In the genomic region with DNA sequence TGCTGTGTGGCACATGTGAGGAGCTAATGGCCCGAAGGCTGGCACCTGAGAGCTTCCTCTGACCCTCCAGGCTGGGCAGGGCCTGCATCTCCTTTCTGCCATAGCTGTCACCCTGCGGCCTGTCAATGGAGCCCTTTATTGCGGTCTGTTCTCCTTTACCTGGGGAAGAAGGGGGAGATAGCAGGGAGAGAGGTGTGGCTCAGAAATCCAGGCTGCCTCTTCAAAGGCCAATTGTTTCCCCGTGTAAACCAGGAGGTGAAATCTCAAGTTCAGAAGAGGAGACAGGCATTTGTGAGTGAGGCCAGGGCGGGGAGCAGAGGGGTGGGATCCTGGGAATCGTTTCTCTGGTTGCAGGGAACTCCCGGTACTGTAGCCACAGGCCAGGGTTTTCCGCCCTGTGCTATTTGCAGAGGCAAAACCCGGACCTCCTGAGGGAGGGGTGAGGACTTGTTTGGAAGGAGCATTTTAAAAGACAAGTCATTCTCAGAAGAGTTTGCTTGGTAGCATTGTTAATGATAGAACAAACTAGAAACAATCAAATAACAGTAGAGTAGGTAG, we compare ENCODE assay signal across 25 cellular contexts. TPM values are rescaled to one million over a fixed set of nuclear protein-coding genes. Genes with fewer than 3 reads are reported as not detected.
DNase-seq lines count a peak whose midpoint lies in the region; ATAC-seq and TF ChIP-seq lines count a peak whose summit lies in the region.
"Had no signal": no experiment of that assay in that cellular context is flagged by ENCODE, and none has a peak within 500 bp of the region (broad histone marks: within the 10 kb centered on the region; RNA-seq: fewer than 3 reads in every experiment).

No MANE protein-coding gene starts in this region.

- no peaks in the 10 kb centered on the region for H3K27me3 Mint-ChIP-seq in CD14-positive monocyte (ENCODE audit: low read depth in 3 of 3)
- no peaks in the 10 kb centered on the region for H3K27me3 Mint-ChIP-seq in natural killer cell treated with Interleukin-12 subunit alpha and Interleukin-12 subunit beta and Interleukin-15 and Interleukin-18, amount 100 ng/mL, for 72 hours
- H3K27me3 Mint-ChIP-seq in endodermal cell (ENCODE audit: insufficient read depth) = no peaks in the 10 kb centered on the region
- H3K27me3 Mint-ChIP-seq in activated T-cell treated with anti-CD3 and anti-CD28 coated beads, Interleukin-2, amount 50 U/mL, for 72 hours (ENCODE audit: low read depth) = no peaks in the 10 kb centered on the region
- H3K27me3 Mint-ChIP-seq: activated naive CD4-positive, alpha-beta T cell treated with anti-CD3 and anti-CD28 coated beads, Interleukin-2, amount 10 ng/mL, durations not matched to agents 7 days and 5 days; CD4-positive, alpha-beta memory T cell; IgD-negative memory B cell; stimulated activated naive CD8-positive, alpha-beta T cell treated with anti-CD3 and anti-CD28 coated beads, Interleukin-15, amount 100 ng/mL, for 72 hours had no signal

- H3K9me3 Mint-ChIP-seq in CD14-positive monocyte (no peaks in the 10 kb centered on the region), endodermal cell (no peaks in the 10 kb centered on the region)
- no peaks in the 10 kb centered on the region for H3K9me3 Mint-ChIP-seq in natural killer cell treated with Interleukin-12 subunit alpha and Interleukin-12 subunit beta and Interleukin-15 and Interleukin-18, amount 100 ng/mL, for 72 hours
- H3K9me3 Mint-ChIP-seq in activated T-cell treated with anti-CD3 and anti-CD28 coated beads, Interleukin-2, amount 50 U/mL, for 72 hours = no peaks in the 10 kb centered on the region
- H3K9me3 Mint-ChIP-seq: IgD-negative memory B cell had no signal

- H3K9me3 ChIP-seq in endodermal cell (ENCODE audit: control insufficient read depth, low read length) = no peaks in the 10 kb centered on the region

- H3K27ac ChIP-seq in epithelial cell of prostate (peak overlapping the region; percentile 17), endodermal cell (ENCODE audit: low read depth, low read length) (no peak overlapping the region)
- H3K27ac ChIP-seq: brain microvascular endothelial cell, VCaP had no signal

- H3K36me3 Mint-ChIP-seq in CD14-positive monocyte (peaks cover 20 to 31% of the 10 kb centered on the region in 2 donors), endodermal cell (ENCODE audit: low read depth) (peaks cover 28% of the 10 kb centered on the region)
- H3K36me3 Mint-ChIP-seq in natural killer cell treated with Interleukin-12 subunit alpha and Interleukin-12 subunit beta and Interleukin-15 and Interleukin-18, amount 100 ng/mL, for 72 hours = peaks cover 23% of the 10 kb centered on the region
- peaks cover 8 to 26% of the 10 kb centered on the region in 2 donors for H3K36me3 Mint-ChIP-seq in activated T-cell treated with anti-CD3 and anti-CD28 coated beads, Interleukin-2, amount 50 U/mL, for 72 hours (ENCODE audit: insufficient read depth in 2 of 2)

- H3K4me3 Mint-ChIP-seq in CD14-positive monocyte (no peak overlapping the region), endodermal cell (no peak overlapping the region)
- no peak overlapping the region for H3K4me3 Mint-ChIP-seq in natural killer cell treated with Interleukin-12 subunit alpha and Interleukin-12 subunit beta and Interleukin-15 and Interleukin-18, amount 100 ng/mL, for 72 hours
- H3K4me3 Mint-ChIP-seq in activated T-cell treated with anti-CD3 and anti-CD28 coated beads, Interleukin-2, amount 50 U/mL, for 72 hours = no peak overlapping the region
- H3K4me3 Mint-ChIP-seq: activated naive CD4-positive, alpha-beta T cell treated with anti-CD3 and anti-CD28 coated beads, Interleukin-2, amount 10 ng/mL, durations not matched to agents 7 days and 5 days; activated T-cell treated with anti-CD3 and anti-CD28 coated beads, Interleukin-2, amount 50 U/mL, for 4 hours; CD4-positive, alpha-beta memory T cell; stimulated activated naive CD8-positive, alpha-beta T cell treated with anti-CD3 and anti-CD28 coated beads, Interleukin-15, amount 100 ng/mL, for 72 hours had no signal

- H3K36me3 ChIP-seq in endodermal cell (ENCODE audit: control insufficient read depth, insufficient read depth, low read length) = peaks cover 8% of the 10 kb centered on the region
- H3K36me3 ChIP-seq: brain microvascular endothelial cell had no signal

- DNase-seq in CD14-positive monocyte (ENCODE audit: low spot score) (no peak), NCI-H526 (lab: John Stamatoyannopoulos, UW) (peak; percentile 62 to 67), epithelial cell of prostate (ENCODE audit: low read depth, low spot score) (no peak), iPS-NIHi11 (ENCODE audit: low spot score) (no peak), endodermal cell (no peak), iPS-NIHi7 (ENCODE audit: extremely low spot score) (no peak)
- no peak for DNase-seq in natural killer cell treated with Interleukin-12 subunit alpha and Interleukin-12 subunit beta and Interleukin-15 and Interleukin-18, amount 100 ng/mL, for 72 hours (ENCODE audit: low spot score)
- DNase-seq in activated T-cell treated with anti-CD3 and anti-CD28 coated beads, Interleukin-2, amount 50 U/mL, for 72 hours = no peak
- DNase-seq: activated CD4-positive, alpha-beta T cell treated with anti-CD3 and anti-CD28 coated beads for 4 hours; activated naive CD4-positive, alpha-beta T cell treated with anti-CD3 and anti-CD28 coated beads, Interleukin-2, amount 10 ng/mL, durations not matched to agents 7 days and 5 days; activated T-cell treated with anti-CD3 and anti-CD28 coated beads, Interleukin-2, amount 50 U/mL, for 4 hours; brain microvascular endothelial cell; CD4-positive, alpha-beta memory T cell; DMS153; effector CD8-positive, alpha-beta T cell; erythroblast; left cardiac atrium; NCI-H1092 treated with DMSO at 0.1 percent for 48 hours; NCI-H1930; NCI-H2227 treated with DMSO at 0.1 percent for 48 hours; occipital lobe; stimulated activated naive CD8-positive, alpha-beta T cell treated with anti-CD3 and anti-CD28 coated beads, Interleukin-15, amount 100 ng/mL, for 72 hours had no signal

- intact Hi-C loops in CD14-positive monocyte (cut with micrococcal nuclease) = loop anchor here (5.0 kb wide), 3 partner anchors 44 to 164 kb away; a partner anchor contains a TSS

- TF ChIP-seq CTCF in CD14-positive monocyte (IDR thresholded peaks at IDR 0.05) = no peak
- no peak for TF ChIP-seq CTCF in endodermal cell (conservative IDR thresholded peaks at IDR 0.05)

- H3K27me3 ChIP-seq in endodermal cell (ENCODE audit: control insufficient read depth, insufficient read depth, low read length, poor library complexity, severe bottlenecking) = no peaks in the 10 kb centered on the region
- H3K27me3 ChIP-seq: brain microvascular endothelial cell had no signal

- peaks cover 62% of the 10 kb centered on the region for H3K4me1 Mint-ChIP-seq in CD14-positive monocyte
- H3K4me1 Mint-ChIP-seq in natural killer cell treated with Interleukin-12 subunit alpha and Interleukin-12 subunit beta and Interleukin-15 and Interleukin-18, amount 100 ng/mL, for 72 hours (ENCODE audit: low read depth in 2 of 2) = peaks cover 51 to 61% of the 10 kb centered on the region in 2 donors
- peaks cover 10% of the 10 kb centered on the region for H3K4me1 Mint-ChIP-seq in endodermal cell
- H3K4me1 Mint-ChIP-seq in activated T-cell treated with anti-CD3 and anti-CD28 coated beads, Interleukin-2, amount 50 U/mL, for 72 hours (ENCODE audit: low read depth) = peaks cover 18% of the 10 kb centered on the region

- H3K4me3 ChIP-seq in endodermal cell (ENCODE audit: low read length) = no peak overlapping the region
- H3K4me3 ChIP-seq: skin epidermis had no signal

- WGBS in endodermal cell (ENCODE audit: insufficient coverage in 1 of 2, insufficient read length in 1 of 2), 2 experiments = 84% methylated on average over 9 of the region's 9 CpGs; no CpG with 5 or more reads in 1 of the 2 experiments

- no peak for ATAC-seq in natural killer cell treated with Interleukin-12 subunit alpha and Interleukin-12 subunit beta and Interleukin-15 and Interleukin-18, amount 100 ng/mL, for 72 hours
- no peak for ATAC-seq in activated T-cell treated with anti-CD3 and anti-CD28 coated beads, Interleukin-2, amount 50 U/mL, for 72 hours (replicated peaks in 1 of 2)
- ATAC-seq: activated T-cell treated with anti-CD3 and anti-CD28 coated beads, Interleukin-2, amount 50 U/mL, for 4 hours; left cardiac atrium; stimulated activated naive CD8-positive, alpha-beta T cell treated with anti-CD3 and anti-CD28 coated beads, Interleukin-15, amount 100 ng/mL, for 72 hours had no signal

- peaks cover 4% of the 10 kb centered on the region for H3K4me1 ChIP-seq in endodermal cell (ENCODE audit: control insufficient read depth, insufficient read depth, low read length)

- peak overlapping the region; percentile 35 to 90 (median 64) for H3K27ac Mint-ChIP-seq in CD14-positive monocyte
- H3K27ac Mint-ChIP-seq in natural killer cell treated with Interleukin-12 subunit alpha and Interleukin-12 subunit beta and Interleukin-15 and Interleukin-18, amount 100 ng/mL, for 72 hours = peak overlapping the region; percentile 64 to 94
- H3K27ac Mint-ChIP-seq in endodermal cell = no peak overlapping the region
- H3K27ac Mint-ChIP-seq in activated T-cell treated with anti-CD3 and anti-CD28 coated beads, Interleukin-2, amount 50 U/mL, for 72 hours = no peak overlapping the region
- H3K27ac Mint-ChIP-seq: activated naive CD4-positive, alpha-beta T cell treated with anti-CD3 and anti-CD28 coated beads, Interleukin-2, amount 10 ng/mL, durations not matched to agents 7 days and 5 days; IgD-negative memory B cell had no signal

- H3K9ac ChIP-seq in endodermal cell (ENCODE audit: extremely low read depth, low read length, poor library complexity, severe bottlenecking) = no peak overlapping the region

RNA-seq across cellular contexts. Expression of a gene that starts 9.1 kb away (rescaled TPM):
- 10 to 100 TPM; 30.4 to 30.7 TPM for polyA plus RNA-seq in CD14-positive monocyte
- 10 to 100 TPM; 32.8 to 46.7 TPM for total RNA-seq in natural killer cell treated with Interleukin-12 subunit alpha and Interleukin-12 subunit beta and Interleukin-15 and Interleukin-18, amount 100 ng/mL, for 72 hours
- 10 to 100 TPM; 19.0 to 22.6 TPM for total RNA-seq in endodermal cell
- polyA plus RNA-seq in endodermal cell (2013, experiment 1 of 2) = 20.5 TPM
- polyA plus RNA-seq in endodermal cell (2013, experiment 2 of 2) = 19.2 TPM
- 10 to 100 TPM; 33.9 to 37.7 TPM for total RNA-seq in activated T-cell treated with anti-CD3 and anti-CD28 coated beads, Interleukin-2, amount 50 U/mL, for 72 hours

RNA-seq across cellular contexts. Expression of a gene that starts 30.1 kb away (rescaled TPM):
- 10 to 100 TPM in 1 of 2 donors, 1 to 10 TPM in 1; 7.0 to 13.8 TPM for polyA plus RNA-seq in CD14-positive monocyte
- 10 to 100 TPM; 19.8 to 19.9 TPM for total RNA-seq in natural killer cell treated with Interleukin-12 subunit alpha and Interleukin-12 subunit beta and Interleukin-15 and Interleukin-18, amount 100 ng/mL, for 72 hours
- total RNA-seq in endodermal cell = 10 to 100 TPM in 1 of 2 donors, 1 to 10 TPM in 1; 9.2 to 11.4 TPM
- 5.8 TPM for polyA plus RNA-seq in endodermal cell (2013, experiment 1 of 2)
- 5.9 TPM for polyA plus RNA-seq in endodermal cell (2013, experiment 2 of 2)
- 10 to 100 TPM; 14.0 to 15.2 TPM for total RNA-seq in activated T-cell treated with anti-CD3 and anti-CD28 coated beads, Interleukin-2, amount 50 U/mL, for 72 hours

RNA-seq across cellular contexts. Expression of a gene that starts 42.5 kb away (rescaled TPM):
- 10 to 100 TPM in 1 of 2 donors, 1 to 10 TPM in 1; 7.8 to 10.1 TPM for polyA plus RNA-seq in CD14-positive monocyte
- total RNA-seq in natural killer cell treated with Interleukin-12 subunit alpha and Interleukin-12 subunit beta and Interleukin-15 and Interleukin-18, amount 100 ng/mL, for 72 hours = 10 to 100 TPM; 60.4 to 60.9 TPM
- 10 to 100 TPM; 16.5 to 21.5 TPM for total RNA-seq in endodermal cell
- polyA plus RNA-seq in endodermal cell (2013, experiment 1 of 2) = 15.6 TPM
- 13.3 TPM for polyA plus RNA-seq in endodermal cell (2013, experiment 2 of 2)
- total RNA-seq in activated T-cell treated with anti-CD3 and anti-CD28 coated beads, Interleukin-2, amount 50 U/mL, for 72 hours = 10 to 100 TPM; 10.9 to 12.1 TPM

RNA-seq across cellular contexts. Expression of a gene that starts 44.0 kb away (rescaled TPM):
- polyA plus RNA-seq in CD14-positive monocyte = 10 to 100 TPM; 15.2 to 15.4 TPM
- total RNA-seq in natural killer cell treated with Interleukin-12 subunit alpha and Interleukin-12 subunit beta and Interleukin-15 and Interleukin-18, amount 100 ng/mL, for 72 hours = 10 to 100 TPM; 39.7 to 79.6 TPM
- 10 to 100 TPM; 50.7 to 55.8 TPM for total RNA-seq in endodermal cell
- 42.8 TPM for polyA plus RNA-seq in endodermal cell (2013, experiment 1 of 2)
- 32.7 TPM for polyA plus RNA-seq in endodermal cell (2013, experiment 2 of 2)
- total RNA-seq in activated T-cell treated with anti-CD3 and anti-CD28 coated beads, Interleukin-2, amount 50 U/mL, for 72 hours = 10 to 100 TPM; 35.0 to 51.9 TPM

RNA-seq across cellular contexts. Expression of a gene that starts 44.3 kb away (rescaled TPM):
- 10 to 100 TPM; 68.7 to 87.6 TPM for polyA plus RNA-seq in CD14-positive monocyte
- 100 to 1,000 TPM; 197 to 213 TPM for total RNA-seq in natural killer cell treated with Interleukin-12 subunit alpha and Interleukin-12 subunit beta and Interleukin-15 and Interleukin-18, amount 100 ng/mL, for 72 hours
- 10 to 100 TPM; 68.4 to 79.2 TPM for total RNA-seq in endodermal cell
- 66.9 TPM for polyA plus RNA-seq in endodermal cell (2013, experiment 1 of 2)
- 59.0 TPM for polyA plus RNA-seq in endodermal cell (2013, experiment 2 of 2)
- 100 to 1,000 TPM; 118 to 136 TPM for total RNA-seq in activated T-cell treated with anti-CD3 and anti-CD28 coated beads, Interleukin-2, amount 50 U/mL, for 72 hours

Comparison
In these comparisons a context has a peak if more than half of its experiments do, and no peak if none do; other contexts are left out.
1. DNase-seq: peak in NCI-H526 (2 of 2); none in CD14-positive monocyte (single experiment), epithelial cell of prostate (single experiment), natural killer cell treated with Interleukin-12 subunit alpha and Interleukin-12 subunit beta and Interleukin-15 and Interleukin-18, amount 100 ng/mL, for 72 hours (single experiment), iPS-NIHi11 (single experiment), endodermal cell (single experiment), activated T-cell treated with anti-CD3 and anti-CD28 coated beads, Interleukin-2, amount 50 U/mL, for 72 hours (0 of 2) and iPS-NIHi7 (single experiment).
2. H3K27ac Mint-ChIP-seq: peak in CD14-positive monocyte (7 of 7) and natural killer cell treated with Interleukin-12 subunit alpha and Interleukin-12 subunit beta and Interleukin-15 and Interleukin-18, amount 100 ng/mL, for 72 hours (2 of 2); none in endodermal cell (single experiment) and activated T-cell treated with anti-CD3 and anti-CD28 coated beads, Interleukin-2, amount 50 U/mL, for 72 hours (single experiment).